Comparison of ENCODE assay signal across 1 cellular context in the genomic region with DNA sequence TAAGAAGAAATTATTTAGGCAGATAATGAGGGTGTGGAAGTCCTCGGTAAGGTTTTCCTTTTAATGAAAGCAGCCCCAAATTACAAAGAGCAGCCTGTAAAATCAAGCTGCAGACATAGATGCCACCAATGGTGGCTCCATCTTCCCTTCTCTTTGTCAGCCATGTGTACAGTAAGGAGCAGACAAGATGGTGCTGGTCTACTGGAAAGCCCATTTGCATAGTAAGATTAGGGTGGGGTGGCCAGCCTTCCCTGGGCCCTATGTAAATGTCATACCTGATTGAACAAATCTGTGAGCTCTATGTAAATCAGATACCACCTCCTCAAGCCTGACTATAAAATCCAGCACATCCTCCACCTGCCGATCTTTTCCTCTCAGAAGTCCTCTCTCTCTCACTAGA.
A peak's percentile ranks its signal among the peaks of the same experiment; 100 is the strongest.
TF ChIP-seq lines count a peak whose summit lies in the region.

No MANE protein-coding gene starts in this region.

TF ChIP-seq in GM12878, 131 proteins besides CTCF, POLR2A, EP300 and RAD21:
- 0 out of 2 replicates have a peak, but pooled peaks have one; percentile 20 for TF ChIP-seq YY1 (IDR thresholded peaks at IDR 0.05; ENCODE audit: low read depth, low read length)
- no peak for TF ChIP-seq SREBF2 (IDR thresholded peaks at IDR 0.05; ENCODE audit: low read length)
TF ChIP-seq in GM12878: peak in this region for 1.
